8 cellular contexts compared by ENCODE assay signal in genomic region chr5:78509884-78510769, GRCh38.
A peak's percentile ranks its signal among the peaks of the same experiment; 100 is the strongest.
DNase-seq lines count a peak whose midpoint lies in the region; ATAC-seq and TF ChIP-seq lines count a peak whose summit lies in the region.

No MANE protein-coding gene starts in this region.

- H4K20me1 ChIP-seq in smooth muscle cell (ENCODE audit: low read depth): peaks cover 13% of the 10 kb centered on the region

- TF ChIP-seq POLR2A in body of pancreas (IDR thresholded peaks at IDR 0.05): peak in 2 of 3 donors; percentile 38 to 43

- intact Hi-C loops in body of pancreas (cut with DNase I): no loop called here

- H3K9ac ChIP-seq in smooth muscle cell (ENCODE audit: low read depth): no peak overlapping the region

- H3K4me3 ChIP-seq in body of pancreas (no peak overlapping the region), smooth muscle cell (peak overlapping the region; percentile 18), WERI-Rb-1 (ENCODE audit: low read depth, low read length) (no peak overlapping the region)

- 14 to 63% methylated on average over 33 to 55 of the region's 61 CpGs for WGBS in body of pancreas, 2 donors
- WGBS in smooth muscle cell (ENCODE audit: low lambda C conversion rate): 43% methylated on average over 61 of the region's 61 CpGs

- H3K27ac ChIP-seq in RWPE1 (peak overlapping the region; percentile 64), body of pancreas (peak overlapping the region; percentile 48 to 78 (median 62)), smooth muscle cell (ENCODE audit: low read depth) (no peak overlapping the region), WERI-Rb-1 (no peak overlapping the region)

- POLR2A ChIA-PET in RWPE1 (lab: Yijun Ruan, JAX; ENCODE audit: low non-redundant PET): interaction anchor here (0.8 kb wide), 1 partner anchor 1018 kb away, joined by 5 read pairs; the partner anchor contains the start of gene WDR41

- peaks cover 44% of the 10 kb centered on the region for H3K4me1 ChIP-seq in body of pancreas
- peaks cover 32% of the 10 kb centered on the region for H3K4me1 ChIP-seq in smooth muscle cell (ENCODE audit: low read depth)

- peak; percentile 83 for ATAC-seq in HG03025 (IDR thresholded peaks at IDR 0.05; ENCODE audit: low FRiP score, unreplicated experiment)
- ATAC-seq in body of pancreas: peak; percentile 93

- DNase-seq in SKM-1 treated with dmso at 0.1 percent for 144 hours (lab: John Stamatoyannopoulos, UW; ENCODE audit: unreplicated experiment) (peak; percentile 28), SKM-1 (lab: John Stamatoyannopoulos, UW; ENCODE audit: unreplicated experiment) (no peak), RWPE1 (ENCODE audit: low spot score) (no peak), body of pancreas (peak; percentile 79 to 91 (median 84)), iPS-NIHi7 (ENCODE audit: extremely low spot score) (peak; percentile 65), smooth muscle cell (lab: John Stamatoyannopoulos, UW; ENCODE audit: unreplicated experiment) (no peak), WERI-Rb-1 (no peak)

- H3K27me3 ChIP-seq in body of pancreas (no peaks in the 10 kb centered on the region), smooth muscle cell (ENCODE audit: low read depth) (no peaks in the 10 kb centered on the region), WERI-Rb-1 (ENCODE audit: insufficient read depth, low read depth, severe bottlenecking) (no peaks in the 10 kb centered on the region)

- H3K9me3 ChIP-seq in body of pancreas: no peaks in the 10 kb centered on the region
- H3K9me3 ChIP-seq in smooth muscle cell (replicated peaks; ENCODE audit: low read depth): no peaks in the 10 kb centered on the region
- no peaks in the 10 kb centered on the region for H3K9me3 ChIP-seq in WERI-Rb-1 (ENCODE audit: severe bottlenecking)

- H3F3A ChIP-seq in smooth muscle cell (ENCODE audit: low read depth): peaks cover 14% of the 10 kb centered on the region

- H3K79me2 ChIP-seq in smooth muscle cell (ENCODE audit: low read depth): peaks cover 28% of the 10 kb centered on the region

- TF ChIP-seq CTCF in RWPE1 (conservative IDR thresholded peaks at IDR 0.05; ENCODE audit: low read depth) (no peak), body of pancreas (IDR thresholded peaks at IDR 0.05) (peak in 2 of 7 experiments; percentile 21 to 28), smooth muscle cell (IDR thresholded peaks at IDR 0.05; ENCODE audit: borderline replicate concordance, insufficient read depth, poor library complexity, severe bottlenecking) (no peak), WERI-Rb-1 (IDR thresholded peaks at IDR 0.05; ENCODE audit: low read depth, low read length) (no peak)

- peak overlapping the region; percentile 76 for H3K4me2 ChIP-seq in smooth muscle cell

- H2AFZ ChIP-seq in smooth muscle cell (ENCODE audit: low read depth): no peak overlapping the region

- CTCF ChIA-PET in RWPE1 (lab: Yijun Ruan, JAX): interaction anchor here (0.6 kb wide), 1 partner anchor 598 kb away, joined by 3 read pairs; no protein-coding TSS in a partner anchor

- H3K36me3 ChIP-seq in body of pancreas (replicated peaks in 1 of 2; ENCODE audit: insufficient read depth in 1 of 2, low read depth in 2 of 2) (no peaks in the 10 kb centered on the region), smooth muscle cell (ENCODE audit: low read depth) (no peaks in the 10 kb centered on the region), WERI-Rb-1 (no peaks in the 10 kb centered on the region; the same call in 1 of the 2 replicates)

Comparison
In these comparisons a context has a peak if more than half of its experiments do, and no peak if none do; other contexts are left out.
1. DNase-seq: peak in SKM-1 treated with dmso at 0.1 percent for 144 hours (single experiment), body of pancreas (4 of 4) and iPS-NIHi7 (single experiment); none in SKM-1 (single experiment), RWPE1 (single experiment), smooth muscle cell (single experiment) and WERI-Rb-1 (single experiment).
2. H3K27ac ChIP-seq: peak in RWPE1 (single experiment) and body of pancreas (4 of 4); none in smooth muscle cell (single experiment) and WERI-Rb-1 (single experiment).